In the genomic region with DNA sequence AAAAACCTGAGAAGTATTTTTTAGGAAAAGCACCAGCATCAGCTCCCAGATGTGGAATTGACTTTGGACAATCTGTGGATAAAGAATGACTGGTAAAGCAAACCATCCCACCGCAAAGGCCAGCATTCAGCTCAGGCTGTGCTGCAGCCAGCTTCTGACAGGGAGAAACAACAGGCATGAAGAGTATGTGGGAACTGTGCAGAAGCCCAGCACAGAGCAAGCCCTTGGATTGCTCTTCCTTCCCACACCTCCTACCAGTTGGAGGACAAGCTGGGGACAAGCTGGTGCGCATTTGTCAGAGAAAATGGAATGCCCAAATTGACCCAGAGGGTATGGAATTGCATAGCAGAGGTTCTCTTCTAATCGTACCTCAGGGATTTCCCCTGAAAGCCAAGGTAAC, we compare ENCODE assay signal across 18 cellular contexts.
DNase-seq lines count a peak whose midpoint lies in the region; ATAC-seq and TF ChIP-seq lines count a peak whose summit lies in the region.
"Had no signal": no experiment of that assay in that cellular context is flagged by ENCODE, and none has a peak within 500 bp of the region (broad histone marks: within the 10 kb centered on the region; RNA-seq: fewer than 3 reads in every experiment).

No MANE protein-coding gene starts in this region.

- no peak overlapping the region for H3K9ac ChIP-seq in endodermal cell (ENCODE audit: extremely low read depth, low read length, poor library complexity, severe bottlenecking)

- no peaks in the 10 kb centered on the region for H3K9me3 Mint-ChIP-seq in endodermal cell
- H3K9me3 Mint-ChIP-seq: CD4-positive, alpha-beta T cell; GM23338 had no signal

- TF ChIP-seq CTCF in right atrium auricular region (IDR thresholded peaks at IDR 0.05) = no peak
- no peak for TF ChIP-seq CTCF in endodermal cell (conservative IDR thresholded peaks at IDR 0.05)

- no peak overlapping the region for H3K4me3 ChIP-seq in right atrium auricular region
- H3K4me3 ChIP-seq in endodermal cell (ENCODE audit: low read length) = no peak overlapping the region
- no peak overlapping the region for H3K4me3 ChIP-seq in aorta (ENCODE audit: low read length in 2 of 2)
- H3K4me3 ChIP-seq: GM12878, GM23338 had no signal

- H3K4me1 ChIP-seq in right atrium auricular region (no peaks in the 10 kb centered on the region), endodermal cell (ENCODE audit: control insufficient read depth, insufficient read depth, low read length) (no peaks in the 10 kb centered on the region), aorta (ENCODE audit: control insufficient read depth in 1 of 2, insufficient read depth in 2 of 2, low read length in 2 of 2) (peaks cover 0 to 7% of the 10 kb centered on the region in 2 donors)

- 90 to 96% methylated on average over 2 to 3 of the region's 3 CpGs for whole genome bisulfite sequencing in endodermal cell (ENCODE audit: insufficient coverage in 1 of 2, insufficient read length in 1 of 2), 2 experiments
- 55 to 56% methylated on average over 3 of the region's 3 CpGs for WGBS in aorta, 2 donors

- H3K36me3 Mint-ChIP-seq in endodermal cell (ENCODE audit: low read depth) = no peaks in the 10 kb centered on the region

- DNase-seq in right atrium auricular region (ENCODE audit: low spot score) = peak; percentile 42
- DNase-seq in left ventricle myocardium superior = no peak
- peak; percentile 28 for DNase-seq in endodermal cell
- peak; percentile 2 for DNase-seq in myocyte (ENCODE audit: low read depth)
- DNase-seq in aorta = no peak
- DNase-seq in T1000 (lab: John Stamatoyannopoulos, UW) = no peak
- no peak for DNase-seq in NOMO-1 treated with DMSO at 0.1 percent for 48 hours (lab: John Stamatoyannopoulos, UW; ENCODE audit: unreplicated experiment)
- DNase-seq: 8988T; C1 segment of cervical spinal cord; Calu3; CD4-positive, alpha-beta T cell; DMS 273 treated with DMSO at 0.1 percent for 48 hours; H7 had no signal

- no peak overlapping the region for H3K27ac ChIP-seq in right atrium auricular region
- no peak overlapping the region for H3K27ac ChIP-seq in endodermal cell (ENCODE audit: low read depth, low read length)
- peak overlapping the region; percentile 8 to 53 for H3K27ac ChIP-seq in aorta (ENCODE audit: low read depth in 1 of 2, low read length in 2 of 2)
- H3K27ac ChIP-seq: HL-60 had no signal

- H3K36me3 ChIP-seq in right atrium auricular region (no peaks in the 10 kb centered on the region), endodermal cell (ENCODE audit: control insufficient read depth, insufficient read depth, low read length) (no peaks in the 10 kb centered on the region), aorta (ENCODE audit: control insufficient read depth in 1 of 2, insufficient read depth in 2 of 2, low read length in 1 of 2) (no peaks in the 10 kb centered on the region)

- no peak overlapping the region for H3K4me3 Mint-ChIP-seq in endodermal cell
- H3K4me3 Mint-ChIP-seq: B cell; CD4-positive, alpha-beta T cell; GM23338 had no signal

- peaks cover 7% of the 10 kb centered on the region for H3K27me3 Mint-ChIP-seq in endodermal cell (ENCODE audit: insufficient read depth)

- no peak overlapping the region for H3K27ac Mint-ChIP-seq in endodermal cell
- H3K27ac Mint-ChIP-seq: B cell; CD4-positive, alpha-beta T cell; GM23338 had no signal

- H3K9me3 ChIP-seq in right atrium auricular region = no peaks in the 10 kb centered on the region
- H3K9me3 ChIP-seq in endodermal cell (ENCODE audit: control insufficient read depth, low read length) = no peaks in the 10 kb centered on the region
- no peaks in the 10 kb centered on the region for H3K9me3 ChIP-seq in aorta (ENCODE audit: control insufficient read depth, low read length)

- H3K27me3 ChIP-seq in right atrium auricular region = no peaks in the 10 kb centered on the region
- peaks cover 6% of the 10 kb centered on the region for H3K27me3 ChIP-seq in endodermal cell (ENCODE audit: control insufficient read depth, insufficient read depth, low read length, poor library complexity, severe bottlenecking)
- H3K27me3 ChIP-seq in aorta (ENCODE audit: control insufficient read depth in 1 of 2, insufficient read depth in 2 of 2, low read length in 1 of 2) = no peaks in the 10 kb centered on the region

- no peaks in the 10 kb centered on the region for H3K4me1 Mint-ChIP-seq in endodermal cell
- H3K4me1 Mint-ChIP-seq: B cell, GM23338 had no signal

- TF ChIP-seq POLR2A in GM18505 (IDR thresholded peaks at IDR 0.05; ENCODE audit: borderline replicate concordance, extremely low read depth, insufficient read depth, insufficient read length) = no peak

- intact Hi-C loops in left ventricle myocardium superior (cut with micrococcal nuclease) (no loop called here), aorta (cut with DNase I) (no loop called here)

- ATAC-seq in left ventricle myocardium superior (no peak), aorta (ENCODE audit: low FRiP score) (no peak), GM18505 (IDR thresholded peaks at IDR 0.05; ENCODE audit: unreplicated experiment) (no peak)
- ATAC-seq: GM12878, GM23338 had no signal

Comparison
In these comparisons a context has a peak if more than half of its experiments do, and no peak if none do; other contexts are left out.
1. DNase-seq: peak in right atrium auricular region (single experiment), endodermal cell (single experiment) and myocyte (single experiment); none in left ventricle myocardium superior (single experiment), aorta (0 of 2), T1000 (single experiment) and NOMO-1 treated with DMSO at 0.1 percent for 48 hours (single experiment).
2. H3K27ac ChIP-seq: peak in aorta (2 of 2); none in right atrium auricular region (0 of 2) and endodermal cell (single experiment).